In genomic region chr17:55576237-55576998, GRCh38 we compare ENCODE assay signal across 8 cellular contexts.
DNase-seq lines count a peak whose midpoint lies in the region; ATAC-seq lines count a peak whose summit lies in the region.

No MANE protein-coding gene starts in this region.

- H3K36me3 Mint-ChIP-seq in activated T-helper 17 cell treated with anti-CD3 and anti-CD28 coated beads, Interleukin-2, amount 50 U/mL, for 72 hours (ENCODE audit: low read depth), result no peaks in the 10 kb centered on the region
- H3K36me3 Mint-ChIP-seq in activated CD4-positive, alpha-beta T cell treated with anti-CD3 and anti-CD28 coated beads, Interleukin-2, amount 10 ng/mL, durations not matched to agents 7 days and 5 days (ENCODE audit: low read depth), result no peaks in the 10 kb centered on the region

- CTCF ChIA-PET in activated CD4-positive, alpha-beta T cell treated with anti-CD3 and anti-CD28 coated beads, Interleukin-2, amount 10 ng/mL, durations not matched to agents 7 days and 5 days (lab: Charles Lee), result interaction anchor here (1.3 kb wide), 1 partner anchor 185 kb away, joined by 3 read pairs; no protein-coding TSS in a partner anchor

- no peaks in the 10 kb centered on the region for H3K9me3 Mint-ChIP-seq in activated T-helper 17 cell treated with anti-CD3 and anti-CD28 coated beads, Interleukin-2, amount 50 U/mL, for 72 hours
- no peaks in the 10 kb centered on the region for H3K9me3 Mint-ChIP-seq in activated CD4-positive, alpha-beta T cell treated with anti-CD3 and anti-CD28 coated beads, Interleukin-2, amount 10 ng/mL, durations not matched to agents 7 days and 5 days

- H3K27ac Mint-ChIP-seq in activated T-helper 17 cell treated with anti-CD3 and anti-CD28 coated beads, Interleukin-2, amount 50 U/mL, for 72 hours, result no peak overlapping the region
- H3K27ac Mint-ChIP-seq in activated CD4-positive, alpha-beta T cell treated with anti-CD3 and anti-CD28 coated beads, Interleukin-2, amount 10 ng/mL, durations not matched to agents 7 days and 5 days, result no peak overlapping the region

- peaks cover 5% of the 10 kb centered on the region for H3K4me1 Mint-ChIP-seq in activated T-helper 17 cell treated with anti-CD3 and anti-CD28 coated beads, Interleukin-2, amount 50 U/mL, for 72 hours
- H3K4me1 Mint-ChIP-seq in activated CD4-positive, alpha-beta T cell treated with anti-CD3 and anti-CD28 coated beads, Interleukin-2, amount 10 ng/mL, durations not matched to agents 7 days and 5 days, result peaks cover 8% of the 10 kb centered on the region

- POLR2A ChIA-PET in activated CD4-positive, alpha-beta T cell treated with anti-CD3 and anti-CD28 coated beads, Interleukin-2, amount 10 ng/mL, durations not matched to agents 7 days and 5 days (lab: Charles Lee), result no interaction called here

- peak; percentile 24 for DNase-seq in HS-5 (ENCODE audit: low read depth)
- DNase-seq in kidney tubule cell (ENCODE audit: low spot score), result peak; percentile 64
- no peak for DNase-seq in HK-2 (ENCODE audit: unreplicated experiment)
- DNase-seq in NCI-H345 treated with DMSO at 0.1 percent for 48 hours (lab: John Stamatoyannopoulos, UW; ENCODE audit: unreplicated experiment), result no peak
- DNase-seq in activated CD4-positive, alpha-beta T cell treated with anti-CD3 and anti-CD28 coated beads, Interleukin-2, amount 10 ng/mL, durations not matched to agents 7 days and 5 days, result no peak

- H3K27me3 Mint-ChIP-seq in activated T-helper 17 cell treated with anti-CD3 and anti-CD28 coated beads, Interleukin-2, amount 50 U/mL, for 72 hours, result no peaks in the 10 kb centered on the region
- peaks cover 5% of the 10 kb centered on the region for H3K27me3 Mint-ChIP-seq in activated CD4-positive, alpha-beta T cell treated with anti-CD3 and anti-CD28 coated beads, Interleukin-2, amount 10 ng/mL, durations not matched to agents 7 days and 5 days

- no peak overlapping the region for H3K4me3 Mint-ChIP-seq in activated T-helper 17 cell treated with anti-CD3 and anti-CD28 coated beads, Interleukin-2, amount 50 U/mL, for 72 hours
- no peak overlapping the region for H3K4me3 Mint-ChIP-seq in activated CD4-positive, alpha-beta T cell treated with anti-CD3 and anti-CD28 coated beads, Interleukin-2, amount 10 ng/mL, durations not matched to agents 7 days and 5 days

- peak; percentile 20 for ATAC-seq in GM18508 (IDR thresholded peaks at IDR 0.05; ENCODE audit: insufficient read depth, unreplicated experiment)
- peak; percentile 24 for ATAC-seq in activated T-helper 17 cell treated with anti-CD3 and anti-CD28 coated beads, Interleukin-2, amount 50 U/mL, for 72 hours (replicated peaks)
- no peak for ATAC-seq in HG03520 (IDR thresholded peaks at IDR 0.05; ENCODE audit: unreplicated experiment)

Comparison
In these comparisons a context has a peak if more than half of its experiments do, and no peak if none do; other contexts are left out.
1. DNase-seq: peak in HS-5 (single experiment) and kidney tubule cell (single experiment); none in HK-2 (single experiment), NCI-H345 treated with DMSO at 0.1 percent for 48 hours (single experiment) and activated CD4-positive, alpha-beta T cell treated with anti-CD3 and anti-CD28 coated beads, Interleukin-2, amount 10 ng/mL, durations not matched to agents 7 days and 5 days (single experiment).